27 cellular contexts compared by ENCODE assay signal in the genomic region with DNA sequence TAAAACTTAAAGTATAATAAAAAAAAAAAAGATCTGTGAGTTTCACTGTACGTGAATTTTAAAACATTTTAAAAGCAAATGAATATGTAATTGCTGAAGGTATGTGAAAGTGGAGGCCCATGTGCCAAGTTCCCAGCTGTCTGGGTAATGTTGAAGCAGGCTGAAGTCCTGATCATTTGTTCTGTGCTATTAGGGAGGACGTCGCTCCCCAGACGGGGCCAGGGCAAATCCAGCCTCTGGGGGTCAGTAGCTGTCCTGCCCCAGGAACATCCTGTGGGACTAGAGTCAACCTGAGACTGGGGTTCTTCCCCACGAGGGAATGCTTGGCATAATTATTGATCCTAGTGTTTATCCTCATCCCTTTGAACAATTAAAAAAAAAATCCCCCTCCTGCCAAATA. TPM values are rescaled to one million over a fixed set of nuclear protein-coding genes. Genes with fewer than 3 reads are reported as not detected.
"Had no signal": no experiment of that assay in that cellular context is flagged by ENCODE, and none has a peak within 500 bp of the region (broad histone marks: within the 10 kb centered on the region; RNA-seq: fewer than 3 reads in every experiment).

No MANE protein-coding gene starts in this region.

- H3K27me3 Mint-ChIP-seq: activated CD4-positive, alpha-beta T cell treated with anti-CD3 and anti-CD28 coated beads for 36 hours had no signal

- H3K9me3 ChIP-seq: breast epithelium, colonic mucosa, tibial artery, uterus had no signal

- H3K27ac Mint-ChIP-seq: activated B cell treated with CpG ODN at 0.5 μM for 24 hours; activated CD4-positive, alpha-beta T cell treated with anti-CD3 and anti-CD28 coated beads for 36 hours; activated naive CD8-positive, alpha-beta T cell treated with anti-CD3 and anti-CD28 coated beads for 36 hours; effector memory CD8-positive, alpha-beta T cell; mesothelial cell of epicardium; natural killer cell treated with Interleukin-12 subunit alpha and Interleukin-12 subunit beta and Interleukin-15 and Interleukin-18, amount 100 ng/mL, for 72 hours; T-helper 1 cell treated with Interleukin-12 subunit alpha and Interleukin-12 subunit beta and Interleukin-4 antibody, amounts not matched to agents 30 μg/mL and 1 μg/mL, for 36 hours had no signal

- H3K79me2 ChIP-seq: parathyroid adenoma had no signal

- H3K4me3 ChIP-seq: breast epithelium, colonic mucosa, dorsolateral prefrontal cortex, heart right ventricle, tibial artery, uterus had no signal

- FAIRE-seq: astrocyte, endothelial cell of umbilical vein had no signal

- DNase-seq: activated B cell treated with CpG ODN at 0.5 μM for 24 hours; activated CD4-positive, alpha-beta T cell treated with anti-CD3 and anti-CD28 coated beads for 36 hours; activated CD4-positive, alpha-beta T cell treated with anti-CD3 and anti-CD28 coated beads, Interleukin-2, amount 50 U/mL, for 48 hours; activated naive CD4-positive, alpha-beta T cell treated with Interleukin-2 at 50 U/mL for 16 hours; activated naive CD8-positive, alpha-beta T cell treated with anti-CD3 and anti-CD28 coated beads for 36 hours; activated T-cell treated with anti-CD3 and anti-CD28 coated beads, Interleukin-2, amount 50 U/mL, for 48 hours; colonic mucosa; dorsolateral prefrontal cortex; effector memory CD8-positive, alpha-beta T cell; heart right ventricle; mammary epithelial cell; stimulated activated CD4-positive, alpha-beta T cell treated with anti-CD3 and anti-CD28 coated beads, Interleukin-2, amount 100 ng/mL, for 48 hours; stimulated activated naive CD4-positive, alpha-beta T cell treated with Interleukin-2 at 50 U/mL for 16 hours; substantia nigra; T1000; tibial artery; uterus had no signal

- H3K4me3 Mint-ChIP-seq: activated B cell treated with CpG ODN at 0.5 μM for 24 hours; activated CD4-positive, alpha-beta T cell treated with anti-CD3 and anti-CD28 coated beads for 36 hours; activated naive CD8-positive, alpha-beta T cell treated with anti-CD3 and anti-CD28 coated beads for 36 hours; effector memory CD8-positive, alpha-beta T cell; mesothelial cell of epicardium; natural killer cell treated with Interleukin-12 subunit alpha and Interleukin-12 subunit beta and Interleukin-15 and Interleukin-18, amount 100 ng/mL, for 72 hours; T-helper 1 cell treated with Interleukin-12 subunit alpha and Interleukin-12 subunit beta and Interleukin-4 antibody, amounts not matched to agents 30 μg/mL and 1 μg/mL, for 36 hours had no signal

- H3K27me3 ChIP-seq: breast epithelium, colonic mucosa, dorsolateral prefrontal cortex, heart right ventricle, tibial artery, uterus had no signal

- H3K36me3 ChIP-seq: breast epithelium, colonic mucosa, uterus had no signal

- H3K9ac ChIP-seq: parathyroid adenoma had no signal

- H3K9me3 Mint-ChIP-seq: activated B cell treated with CpG ODN at 0.5 μM for 24 hours had no signal

- H2AFZ ChIP-seq: parathyroid adenoma had no signal

- H3K4me1 ChIP-seq: breast epithelium, colonic mucosa, parathyroid adenoma, uterus had no signal

- H3K27ac ChIP-seq: breast epithelium, colonic mucosa, parathyroid adenoma had no signal

- ATAC-seq: activated CD4-positive, alpha-beta T cell treated with anti-CD3 and anti-CD28 coated beads for 36 hours; effector memory CD8-positive, alpha-beta T cell; esophagus mucosa; left lobe of liver; natural killer cell treated with Interleukin-12 subunit alpha and Interleukin-12 subunit beta and Interleukin-15 and Interleukin-18, amount 100 ng/mL, for 72 hours; sciatic nerve had no signal

- H3K4me1 Mint-ChIP-seq: activated B cell treated with CpG ODN at 0.5 μM for 24 hours; activated CD4-positive, alpha-beta T cell treated with anti-CD3 and anti-CD28 coated beads for 36 hours; activated naive CD8-positive, alpha-beta T cell treated with anti-CD3 and anti-CD28 coated beads for 36 hours; mesothelial cell of epicardium had no signal

RNA-seq across cellular contexts. Expression of a gene that starts 48.8 kb away (rescaled TPM):
- total RNA-seq: activated naive CD8-positive, alpha-beta T cell treated with anti-CD3 and anti-CD28 coated beads for 36 hours had no signal
